Comparison of ENCODE assay signal across 8 cellular contexts in the genomic region with DNA sequence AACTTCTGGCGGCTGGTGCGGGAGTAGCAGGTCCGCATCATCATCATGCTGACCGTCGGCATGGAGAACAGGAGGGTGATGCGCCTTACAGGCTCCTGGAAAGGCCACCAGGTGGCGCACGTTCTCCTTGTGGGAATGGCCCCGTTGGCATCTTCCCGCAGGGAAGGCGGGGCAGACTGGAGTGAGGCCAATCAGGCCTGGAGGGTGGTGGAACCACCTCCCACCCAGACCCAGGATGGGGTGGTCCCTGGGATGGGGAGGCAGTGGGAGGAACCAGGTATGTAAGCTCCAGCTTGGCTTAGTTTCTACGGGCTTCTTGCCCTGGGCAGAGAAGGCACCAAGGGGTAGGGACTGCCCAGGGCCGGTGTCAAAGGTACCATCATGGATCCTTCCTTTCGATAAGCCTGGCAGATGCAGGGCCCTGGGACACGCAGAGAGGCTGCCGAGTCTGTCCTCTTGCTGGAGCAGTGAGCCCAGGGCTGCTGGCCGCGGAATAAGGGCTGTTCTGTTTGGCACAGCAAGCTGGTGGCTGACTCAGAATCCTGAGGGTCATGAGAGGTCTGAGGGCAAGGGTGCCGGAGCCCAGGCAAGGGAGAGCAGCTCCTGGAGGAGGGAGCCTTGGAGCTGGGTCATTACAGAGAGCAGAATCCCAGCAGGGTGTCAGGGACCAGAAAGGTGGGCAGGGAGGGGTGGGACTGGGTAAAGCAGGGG. TPM values are rescaled to one million over a fixed set of nuclear protein-coding genes. Genes with fewer than 3 reads are reported as not detected.
DNase-seq lines count a peak whose midpoint lies in the region; ATAC-seq and TF ChIP-seq lines count a peak whose summit lies in the region.

No MANE protein-coding gene starts in this region.

- H3K4me2 ChIP-seq in Karpas-422 (ENCODE audit: low read depth, low read length, poor library complexity, severe bottlenecking) = no peak overlapping the region

- no peaks in the 10 kb centered on the region for H3K79me2 ChIP-seq in Karpas-422 (ENCODE audit: low read length)

- no peak for TF ChIP-seq POLR2A in Peyer's patch (IDR thresholded peaks at IDR 0.05)

- H3K4me3 ChIP-seq in Karpas-422 (ENCODE audit: low read length) = no peak overlapping the region
- H3K4me3 ChIP-seq in Peyer's patch = no peak overlapping the region

- no peaks in the 10 kb centered on the region for H3K36me3 Mint-ChIP-seq in nephron progenitor cell (ENCODE audit: low read depth)

- H3K27me3 Mint-ChIP-seq in nephron progenitor cell (ENCODE audit: low read depth, poor library complexity) = peaks cover 10% of the 10 kb centered on the region
- peaks cover 36% of the 10 kb centered on the region for H3K27me3 Mint-ChIP-seq in stimulated activated naive CD8-positive, alpha-beta T cell treated with anti-CD3 and anti-CD28 coated beads, Interleukin-15, amount 100 ng/mL, for 72 hours

- H3K27me3 ChIP-seq in Karpas-422 (ENCODE audit: low read length) (no peaks in the 10 kb centered on the region), Peyer's patch (no peaks in the 10 kb centered on the region)

- H3K36me3 ChIP-seq in Karpas-422 (ENCODE audit: insufficient read depth, low read length) (no peaks in the 10 kb centered on the region), Peyer's patch (no peaks in the 10 kb centered on the region)

- 0 out of 2 replicates have a peak, but pooled peaks cover 3% of the 10 kb centered on the region for H4K20me1 ChIP-seq in Karpas-422 (ENCODE audit: insufficient read depth, low read depth, low read length)

- H3K27ac ChIP-seq in Karpas-422 (ENCODE audit: low read length) (no peak overlapping the region), Peyer's patch (peak overlapping the region in 1 of 4 donors; percentile 0)

- H3K4me1 Mint-ChIP-seq in nephron progenitor cell = peaks cover 50% of the 10 kb centered on the region
- H3K4me1 Mint-ChIP-seq in stimulated activated naive CD8-positive, alpha-beta T cell treated with anti-CD3 and anti-CD28 coated beads, Interleukin-15, amount 100 ng/mL, for 72 hours = peaks cover 36% of the 10 kb centered on the region

- no peaks in the 10 kb centered on the region for H3K9me2 ChIP-seq in Karpas-422 (replicated peaks; ENCODE audit: insufficient read depth, low read length)

- H3K9me3 Mint-ChIP-seq in nephron progenitor cell = peaks cover under 1% of the 10 kb centered on the region
- no peaks in the 10 kb centered on the region for H3K9me3 Mint-ChIP-seq in stimulated activated naive CD8-positive, alpha-beta T cell treated with anti-CD3 and anti-CD28 coated beads, Interleukin-15, amount 100 ng/mL, for 72 hours

- TF ChIP-seq CTCF in Peyer's patch (IDR thresholded peaks at IDR 0.05) (peak; percentile 34 to 85 (median 78)), nephron progenitor cell (IDR thresholded peaks at IDR 0.05) (peak; percentile 89)

- no peak overlapping the region for H3K27ac Mint-ChIP-seq in nephron progenitor cell
- no peak overlapping the region for H3K27ac Mint-ChIP-seq in stimulated activated naive CD8-positive, alpha-beta T cell treated with anti-CD3 and anti-CD28 coated beads, Interleukin-15, amount 100 ng/mL, for 72 hours

- DNase-seq in GF-D8 (lab: John Stamatoyannopoulos, UW) (peak; percentile 36), Karpas-422 (peak; percentile 89), Peyer's patch (peak; percentile 75 to 93 (median 90)), fibroblast of peridontal ligament (ENCODE audit: extremely low read depth) (peak; percentile 75), nephron progenitor cell (peak; percentile 96)
- peak; percentile 85 for DNase-seq in activated T-cell treated with anti-CD3 and anti-CD28 coated beads, Interleukin-2, amount 50 U/mL, for 48 hours
- peak; percentile 58 to 71 for DNase-seq in stimulated activated naive CD8-positive, alpha-beta T cell treated with anti-CD3 and anti-CD28 coated beads, Interleukin-15, amount 100 ng/mL, for 72 hours

- H3K4me3 Mint-ChIP-seq in nephron progenitor cell = peak overlapping the region; percentile 42
- peak overlapping the region in 1 of 2 donors; percentile 21 for H3K4me3 Mint-ChIP-seq in stimulated activated naive CD8-positive, alpha-beta T cell treated with anti-CD3 and anti-CD28 coated beads, Interleukin-15, amount 100 ng/mL, for 72 hours

- H2AFZ ChIP-seq in Karpas-422 (ENCODE audit: low read length) = no peak overlapping the region

- ATAC-seq in stimulated activated naive CD8-positive, alpha-beta T cell treated with anti-CD3 and anti-CD28 coated beads, Interleukin-15, amount 100 ng/mL, for 72 hours = peak; percentile 68
- no peak for ATAC-seq in HG02763 (IDR thresholded peaks at IDR 0.05; ENCODE audit: unreplicated experiment)

- H3K9me3 ChIP-seq in Karpas-422 (ENCODE audit: low read length) (no peaks in the 10 kb centered on the region), Peyer's patch (no peaks in the 10 kb centered on the region)

- H3K4me1 ChIP-seq in Karpas-422 (ENCODE audit: low read length) (no peaks in the 10 kb centered on the region), Peyer's patch (no peaks in the 10 kb centered on the region)

- no peak overlapping the region for H3K9ac ChIP-seq in Karpas-422 (ENCODE audit: low read length)

RNA-seq across cellular contexts. Expression of gene LGR6, which starts 8.7 kb away (rescaled TPM):
- not detected in 2 replicates for total RNA-seq in Karpas-422 (2014; rRNA removed; shearing (Covaris generic); ENCODE audit: low replicate concordance)
- total RNA-seq in Peyer's patch = 1 to 10 TPM in 3 of 4 donors, under 1 TPM in 1; 0.53 to 3.3 (median 2.3) TPM

RNA-seq across cellular contexts. Expression of gene PTPN7, which starts 24.5 kb away (rescaled TPM):
- total RNA-seq in Karpas-422 (2014; rRNA removed; shearing (Covaris generic); ENCODE audit: low replicate concordance) = 33.4 and 39.2 TPM in 2 replicates
- 10 to 100 TPM in 2 of 4 donors, 1 to 10 TPM in 2; 4.7 to 48.7 (median 7.6) TPM for total RNA-seq in Peyer's patch

RNA-seq across cellular contexts. Expression of gene ARL8A, which starts 40.4 kb away (rescaled TPM):
- total RNA-seq in Karpas-422 (2014; rRNA removed; shearing (Covaris generic); ENCODE audit: low replicate concordance) = 26.7 and 44.9 TPM in 2 replicates
- 10 to 100 TPM; 25.7 to 37.1 (median 36.0) TPM for total RNA-seq in Peyer's patch

Comparison
In these comparisons a context has a peak if more than half of its experiments do, and no peak if none do; other contexts are left out.
1. DNase-seq: peak in every context shown above with its lines; median percentile 96 in nephron progenitor cell; 90 in Peyer's patch; 89 in Karpas-422; 85 in activated T-cell treated with anti-CD3 and anti-CD28 coated beads, Interleukin-2, amount 50 U/mL, for 48 hours; 75 in fibroblast of peridontal ligament; 64 in stimulated activated naive CD8-positive, alpha-beta T cell treated with anti-CD3 and anti-CD28 coated beads, Interleukin-15, amount 100 ng/mL, for 72 hours; 36 in GF-D8.